ENCODE assay signal across 14 cellular contexts in the genomic region with DNA sequence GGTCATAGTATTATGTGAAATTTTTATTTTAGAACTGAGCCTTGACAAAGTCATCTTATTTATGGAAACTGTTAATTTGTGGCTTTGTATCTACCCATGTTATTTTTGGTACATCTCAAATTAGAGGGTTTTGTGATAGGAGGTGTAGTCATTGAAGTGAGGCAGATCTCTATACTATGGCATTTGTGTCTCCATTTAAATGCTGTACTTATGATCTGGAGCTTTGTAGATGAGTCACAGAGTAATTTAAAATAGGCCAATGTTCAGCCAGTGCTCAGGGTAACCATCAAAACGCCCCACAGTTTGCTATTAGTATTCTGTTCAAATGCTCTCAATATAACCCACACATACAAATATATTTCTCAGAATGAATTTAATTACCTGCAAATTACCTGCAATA.
A peak's percentile ranks its signal among the peaks of the same experiment; 100 is the strongest.
DNase-seq lines count a peak whose midpoint lies in the region; ATAC-seq and TF ChIP-seq lines count a peak whose summit lies in the region.
"Had no signal": no experiment of that assay in that cellular context is flagged by ENCODE, and none has a peak within 500 bp of the region (broad histone marks: within the 10 kb centered on the region; RNA-seq: fewer than 3 reads in every experiment).

No MANE protein-coding gene starts in this region.

- peak; percentile 37 for DNase-seq in COLO829 (ENCODE audit: low spot score)
- DNase-seq in SW480 (ENCODE audit: low spot score), result peak; percentile 8
- peak; percentile 15 for DNase-seq in putamen (ENCODE audit: low spot score)
- DNase-seq in activated CD4-positive, alpha-beta memory T cell treated with anti-CD3 and anti-CD28 coated beads for 36 hours, result no peak
- no peak for DNase-seq in foreskin keratinocyte
- DNase-seq in activated naive CD4-positive, alpha-beta T cell (lab: John Stamatoyannopoulos, UW), result no peak
- DNase-seq: C1 segment of cervical spinal cord; Caco-2; CD4-positive, CD25-positive, alpha-beta regulatory T cell; CD8-positive, alpha-beta memory T cell; GM23248; HCEC 1CT had no signal

- POLR2A ChIA-PET in activated CD4-positive, alpha-beta memory T cell treated with anti-CD3 and anti-CD28 coated beads for 36 hours (lab: Charles Lee), result no interaction called here

- H3K4me3 Mint-ChIP-seq in activated CD4-positive, alpha-beta memory T cell treated with anti-CD3 and anti-CD28 coated beads for 36 hours, result no peak overlapping the region
- H3K4me3 Mint-ChIP-seq: B cell; CD4-positive, CD25-positive, alpha-beta regulatory T cell; CD8-positive, alpha-beta memory T cell had no signal

- peaks cover 7% of the 10 kb centered on the region for H3K27me3 ChIP-seq in foreskin keratinocyte

- no peak overlapping the region for H3K27ac ChIP-seq in foreskin keratinocyte
- H3K27ac ChIP-seq: GM23248, HL-60 had no signal

- H3K36me3 Mint-ChIP-seq in activated CD4-positive, alpha-beta memory T cell treated with anti-CD3 and anti-CD28 coated beads for 36 hours, result no peaks in the 10 kb centered on the region
- H3K36me3 Mint-ChIP-seq: CD4-positive, CD25-positive, alpha-beta regulatory T cell; CD8-positive, alpha-beta memory T cell had no signal

- intact Hi-C loops in activated CD4-positive, alpha-beta memory T cell treated with anti-CD3 and anti-CD28 coated beads for 36 hours (cut with micrococcal nuclease), result no loop called here

- TF ChIP-seq CTCF in foreskin keratinocyte (conservative IDR thresholded peaks at IDR 0.05), result no peak

- H3K27ac Mint-ChIP-seq in activated CD4-positive, alpha-beta memory T cell treated with anti-CD3 and anti-CD28 coated beads for 36 hours, result no peak overlapping the region
- H3K27ac Mint-ChIP-seq: B cell; CD4-positive, CD25-positive, alpha-beta regulatory T cell; CD8-positive, alpha-beta memory T cell had no signal

- H3K27me3 Mint-ChIP-seq in activated CD4-positive, alpha-beta memory T cell treated with anti-CD3 and anti-CD28 coated beads for 36 hours, result no peaks in the 10 kb centered on the region
- H3K27me3 Mint-ChIP-seq: B cell had no signal

- no peaks in the 10 kb centered on the region for H3K4me1 ChIP-seq in foreskin keratinocyte
- H3K4me1 ChIP-seq: Caco-2 had no signal

- no peaks in the 10 kb centered on the region for H3K4me1 Mint-ChIP-seq in activated CD4-positive, alpha-beta memory T cell treated with anti-CD3 and anti-CD28 coated beads for 36 hours (ENCODE audit: low read depth)
- H3K4me1 Mint-ChIP-seq: B cell; CD4-positive, CD25-positive, alpha-beta regulatory T cell; CD8-positive, alpha-beta memory T cell had no signal

- ATAC-seq in foreskin keratinocyte, result no peak

- CTCF ChIA-PET in activated CD4-positive, alpha-beta memory T cell treated with anti-CD3 and anti-CD28 coated beads for 36 hours (lab: Charles Lee), result no interaction called here

- no peaks in the 10 kb centered on the region for H3K9me3 Mint-ChIP-seq in activated CD4-positive, alpha-beta memory T cell treated with anti-CD3 and anti-CD28 coated beads for 36 hours

Comparison
In these comparisons a context has a peak if more than half of its experiments do, and no peak if none do; other contexts are left out.
1. DNase-seq: peak in COLO829 (single experiment), SW480 (single experiment) and putamen (single experiment); none in activated CD4-positive, alpha-beta memory T cell treated with anti-CD3 and anti-CD28 coated beads for 36 hours (single experiment), foreskin keratinocyte (0 of 2) and activated naive CD4-positive, alpha-beta T cell (0 of 4).